Comparison of ENCODE assay signal across 8 cellular contexts in genomic region chr15:68819451-68820204, GRCh38. TPM values are rescaled to one million over a fixed set of nuclear protein-coding genes. Genes with fewer than 3 reads are reported as not detected.
A peak's percentile ranks its signal among the peaks of the same experiment; 100 is the strongest.
DNase-seq lines count a peak whose midpoint lies in the region; ATAC-seq lines count a peak whose summit lies in the region.

No MANE protein-coding gene starts in this region.

- no peaks in the 10 kb centered on the region for H3K27me3 ChIP-seq in effector memory CD4-positive, alpha-beta T cell (replicated peaks; ENCODE audit: control insufficient read depth, insufficient read depth, low read length, poor library complexity, severe bottlenecking)
- peaks cover 4% of the 10 kb centered on the region for H3K27me3 ChIP-seq in mesendoderm (ENCODE audit: insufficient read depth, low read length, poor library complexity)

- H3K36me3 ChIP-seq in effector memory CD4-positive, alpha-beta T cell (ENCODE audit: control insufficient read depth, insufficient read depth, low read length) = no peaks in the 10 kb centered on the region
- no peaks in the 10 kb centered on the region for H3K36me3 ChIP-seq in mesendoderm (ENCODE audit: control insufficient read depth, insufficient read depth, low read length)

- H3K4me2 ChIP-seq in mesendoderm (ENCODE audit: low read length) = peak overlapping the region; percentile 53

- peak overlapping the region; percentile 96 for H3K4ac ChIP-seq in mesendoderm (ENCODE audit: low read depth, low read length)

- H2BK5ac ChIP-seq in mesendoderm (ENCODE audit: low read length) = peak overlapping the region; percentile 68

- peak overlapping the region; percentile 100 for H3K9ac ChIP-seq in mesendoderm (ENCODE audit: low read length)

- H3K9me3 Mint-ChIP-seq in activated CD4-positive, alpha-beta memory T cell treated with anti-CD3 and anti-CD28 coated beads, Interleukin-2, amount 10 ng/mL, durations not matched to agents 7 days and 5 days = no peaks in the 10 kb centered on the region
- H3K9me3 Mint-ChIP-seq in stimulated activated naive CD8-positive, alpha-beta T cell treated with anti-CD3 and anti-CD28 coated beads, Interleukin-15, Interleukin-2, amounts not matched to agents 100 ng/mL and 50 ng/mL, for 24 hours = no peaks in the 10 kb centered on the region

- peaks cover 3% of the 10 kb centered on the region for H3K27me3 Mint-ChIP-seq in activated CD4-positive, alpha-beta memory T cell treated with anti-CD3 and anti-CD28 coated beads, Interleukin-2, amount 10 ng/mL, durations not matched to agents 7 days and 5 days
- H3K27me3 Mint-ChIP-seq in stimulated activated naive CD8-positive, alpha-beta T cell treated with anti-CD3 and anti-CD28 coated beads, Interleukin-15, Interleukin-2, amounts not matched to agents 100 ng/mL and 50 ng/mL, for 24 hours = no peaks in the 10 kb centered on the region

- peak overlapping the region; percentile 92 for H3K27ac Mint-ChIP-seq in activated CD4-positive, alpha-beta memory T cell treated with anti-CD3 and anti-CD28 coated beads, Interleukin-2, amount 10 ng/mL, durations not matched to agents 7 days and 5 days
- peak overlapping the region; percentile 95 for H3K27ac Mint-ChIP-seq in stimulated activated naive CD8-positive, alpha-beta T cell treated with anti-CD3 and anti-CD28 coated beads, Interleukin-15, Interleukin-2, amounts not matched to agents 100 ng/mL and 50 ng/mL, for 24 hours

- DNase-seq in NCI-H2227 (lab: John Stamatoyannopoulos, UW; ENCODE audit: unreplicated experiment) = peak; percentile 42
- DNase-seq in NCI-H2227 treated with DMSO at 0.1 percent for 48 hours (lab: John Stamatoyannopoulos, UW) = no peak
- DNase-seq in NCI-H146 treated with DMSO at 0.1 percent for 48 hours (lab: John Stamatoyannopoulos, UW; ENCODE audit: unreplicated experiment) = peak; percentile 26
- peak; percentile 40 for DNase-seq in activated CD4-positive, alpha-beta memory T cell treated with anti-CD3 and anti-CD28 coated beads, Interleukin-2, amount 10 ng/mL, durations not matched to agents 7 days and 5 days
- DNase-seq in effector memory CD4-positive, alpha-beta T cell = peak in 1 of 3 donors; percentile 9
- DNase-seq in mesendoderm = peak; percentile 82

- peak overlapping the region; percentile 89 for H3K4me3 Mint-ChIP-seq in activated CD4-positive, alpha-beta memory T cell treated with anti-CD3 and anti-CD28 coated beads, Interleukin-2, amount 10 ng/mL, durations not matched to agents 7 days and 5 days
- H3K4me3 Mint-ChIP-seq in stimulated activated naive CD8-positive, alpha-beta T cell treated with anti-CD3 and anti-CD28 coated beads, Interleukin-15, Interleukin-2, amounts not matched to agents 100 ng/mL and 50 ng/mL, for 24 hours = peak overlapping the region; percentile 92

- H3K4me3 ChIP-seq in effector memory CD4-positive, alpha-beta T cell (ENCODE audit: insufficient read depth, low read depth, low read length, poor library complexity, severe bottlenecking) = peak overlapping the region; percentile 74
- peak overlapping the region; percentile 59 for H3K4me3 ChIP-seq in mesendoderm (ENCODE audit: low read length)

- CTCF ChIA-PET in activated CD4-positive, alpha-beta memory T cell treated with anti-CD3 and anti-CD28 coated beads, Interleukin-2, amount 10 ng/mL, durations not matched to agents 7 days and 5 days (lab: Charles Lee) = interaction anchor here (1.1 kb wide), 1 partner anchor 9 kb away, joined by 4 read pairs; no protein-coding TSS in a partner anchor

- peaks cover 9% of the 10 kb centered on the region for H3K4me1 ChIP-seq in effector memory CD4-positive, alpha-beta T cell (ENCODE audit: control insufficient read depth, insufficient read depth, low read length, poor library complexity, severe bottlenecking)
- H3K4me1 ChIP-seq in mesendoderm (ENCODE audit: control insufficient read depth, low read depth, low read length) = peaks cover 20% of the 10 kb centered on the region

- H3K27ac ChIP-seq in effector memory CD4-positive, alpha-beta T cell (ENCODE audit: insufficient read depth, low read length, poor library complexity, severe bottlenecking) = peak overlapping the region; percentile 83
- H3K27ac ChIP-seq in mesendoderm (ENCODE audit: low read depth, low read length) = peak overlapping the region; percentile 98

- H3K23ac ChIP-seq in mesendoderm (ENCODE audit: low read length) = peak overlapping the region; percentile 59

- peak overlapping the region; percentile 100 for H3K56ac ChIP-seq in mesendoderm (ENCODE audit: low read length)

- peak overlapping the region; percentile 72 for H2AK5ac ChIP-seq in mesendoderm (ENCODE audit: low read length)

- H2BK120ac ChIP-seq in mesendoderm (ENCODE audit: low read depth, low read length) = peak overlapping the region; percentile 90

- peaks cover 43% of the 10 kb centered on the region for H3K4me1 Mint-ChIP-seq in activated CD4-positive, alpha-beta memory T cell treated with anti-CD3 and anti-CD28 coated beads, Interleukin-2, amount 10 ng/mL, durations not matched to agents 7 days and 5 days
- peaks cover 51% of the 10 kb centered on the region for H3K4me1 Mint-ChIP-seq in stimulated activated naive CD8-positive, alpha-beta T cell treated with anti-CD3 and anti-CD28 coated beads, Interleukin-15, Interleukin-2, amounts not matched to agents 100 ng/mL and 50 ng/mL, for 24 hours (ENCODE audit: low read depth)

- H3K79me1 ChIP-seq in mesendoderm (ENCODE audit: low read length) = peaks cover 17% of the 10 kb centered on the region

- H4K5ac ChIP-seq in mesendoderm (ENCODE audit: low read length) = no peak overlapping the region

- no peak overlapping the region for H2BK15ac ChIP-seq in mesendoderm (replicated peaks; ENCODE audit: low read depth)

- H3K18ac ChIP-seq in mesendoderm (ENCODE audit: low read length) = peak overlapping the region; percentile 100

- peaks cover 53% of the 10 kb centered on the region for H3K79me2 ChIP-seq in mesendoderm (ENCODE audit: control insufficient read depth, insufficient read depth, low read length)

- H3K9me3 ChIP-seq in effector memory CD4-positive, alpha-beta T cell (ENCODE audit: control insufficient read depth, low read length) = no peaks in the 10 kb centered on the region

- H4K8ac ChIP-seq in mesendoderm (ENCODE audit: low read depth, low read length) = no peak overlapping the region

- no peak for ATAC-seq in GM21381 (IDR thresholded peaks at IDR 0.05; ENCODE audit: unreplicated experiment)

- POLR2A ChIA-PET in activated CD4-positive, alpha-beta memory T cell treated with anti-CD3 and anti-CD28 coated beads, Interleukin-2, amount 10 ng/mL, durations not matched to agents 7 days and 5 days (lab: Charles Lee) = interaction anchor here (0.6 to 4.3 kb wide), 10 partner anchors 22 to 1756 kb away, joined by 3 to 97 read pairs (median 4); partner anchors contain the start of gene FEM1B

- WGBS in mesendoderm (ENCODE audit: extremely low coverage, insufficient coverage, low lambda C conversion rate) = no CpG with 5 or more reads among the region's 52 CpGs

- peaks cover 30% of the 10 kb centered on the region for H3K36me3 Mint-ChIP-seq in activated CD4-positive, alpha-beta memory T cell treated with anti-CD3 and anti-CD28 coated beads, Interleukin-2, amount 10 ng/mL, durations not matched to agents 7 days and 5 days (ENCODE audit: low read depth)
- peaks cover 11% of the 10 kb centered on the region for H3K36me3 Mint-ChIP-seq in stimulated activated naive CD8-positive, alpha-beta T cell treated with anti-CD3 and anti-CD28 coated beads, Interleukin-15, Interleukin-2, amounts not matched to agents 100 ng/mL and 50 ng/mL, for 24 hours (ENCODE audit: low read depth)

RNA-seq across cellular contexts. Expression of gene ANP32A, which starts 1.1 kb away (rescaled TPM):
- 100 to 1,000 TPM; 190 to 194 TPM for total RNA-seq in activated CD4-positive, alpha-beta memory T cell treated with anti-CD3 and anti-CD28 coated beads, Interleukin-2, amount 10 ng/mL, durations not matched to agents 7 days and 5 days
- polyA plus RNA-seq in mesendoderm (2013, experiment 1 of 2) = 442 TPM
- polyA plus RNA-seq in mesendoderm (2013, experiment 2 of 2) = 440 TPM
